In the genomic region with DNA sequence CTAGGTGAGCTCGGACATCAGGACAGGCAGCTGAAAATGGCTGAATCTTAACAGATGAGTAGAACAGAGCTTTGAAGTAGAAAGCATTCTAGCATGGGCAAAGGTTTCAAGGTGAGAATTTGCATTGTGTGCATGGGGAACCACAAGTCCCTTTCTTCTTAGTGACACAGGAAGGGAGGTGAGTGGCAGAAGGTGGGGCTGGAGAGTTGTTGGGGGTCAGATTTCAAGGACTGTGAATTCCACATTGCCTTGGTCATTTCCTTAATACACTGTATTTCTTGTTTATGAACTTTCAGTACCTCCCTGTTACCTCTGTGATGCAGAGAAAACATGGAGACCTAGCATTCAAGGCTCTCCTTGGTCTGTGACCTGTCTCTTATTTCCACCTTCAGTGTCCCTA, we compare ENCODE assay signal across 27 cellular contexts. TPM values are rescaled to one million over a fixed set of nuclear protein-coding genes. Genes with fewer than 3 reads are reported as not detected.
"Had no signal": no experiment of that assay in that cellular context is flagged by ENCODE, and none has a peak within 500 bp of the region (broad histone marks: within the 10 kb centered on the region; RNA-seq: fewer than 3 reads in every experiment).

No MANE protein-coding gene starts in this region.

- H3K9me3 Mint-ChIP-seq: activated naive CD4-positive, alpha-beta T cell treated with anti-CD3 and anti-CD28 coated beads, Interleukin-2, amount 10 ng/mL, durations not matched to agents 7 days and 5 days; stimulated activated effector memory CD8-positive, alpha-beta T cell treated with anti-CD3 and anti-CD28 coated beads, Interleukin-12 subunit alpha, Interleukin-12 subunit beta, amount 100 ng/mL, for 72 hours; stimulated activated naive CD8-positive, alpha-beta T cell treated with anti-CD3 and anti-CD28 coated beads, Interleukin-15, amount 100 ng/mL, for 72 hours; T-helper 2 cell treated with Interferon-gamma antibody and Interleukin-4, amounts not matched to agents 5 μg/mL and 100 μg/mL, for 36 hours had no signal

- H3K27me3 Mint-ChIP-seq: activated naive CD4-positive, alpha-beta T cell treated with anti-CD3 and anti-CD28 coated beads, Interleukin-2, amount 10 ng/mL, durations not matched to agents 7 days and 5 days; naive thymus-derived CD8-positive, alpha-beta T cell; stimulated activated naive CD8-positive, alpha-beta T cell treated with anti-CD3 and anti-CD28 coated beads, Interleukin-15, amount 100 ng/mL, for 72 hours had no signal

- H3K4me3 Mint-ChIP-seq: activated naive CD4-positive, alpha-beta T cell treated with anti-CD3 and anti-CD28 coated beads, Interleukin-2, amount 10 ng/mL, durations not matched to agents 7 days and 5 days; mesothelial cell of epicardium; stimulated activated effector memory CD8-positive, alpha-beta T cell treated with anti-CD3 and anti-CD28 coated beads, Interleukin-12 subunit alpha, Interleukin-12 subunit beta, amount 100 ng/mL, for 72 hours; stimulated activated naive CD8-positive, alpha-beta T cell treated with anti-CD3 and anti-CD28 coated beads, Interleukin-15, amount 100 ng/mL, for 72 hours; T-helper 2 cell treated with Interferon-gamma antibody and Interleukin-4, amounts not matched to agents 5 μg/mL and 100 μg/mL, for 36 hours had no signal

- FAIRE-seq: small intestine, TTC549 had no signal

- H3K9me3 ChIP-seq: esophagus muscularis mucosa, gastrocnemius medialis, left ventricle myocardium inferior, tibial artery had no signal

- H3K27me3 ChIP-seq: brain microvascular endothelial cell, esophagus muscularis mucosa, gastrocnemius medialis, tibial artery had no signal

- H3K27ac ChIP-seq: brain microvascular endothelial cell, esophagus muscularis mucosa, gastrocnemius medialis, left ventricle myocardium inferior, tibial artery had no signal

- H3K27ac Mint-ChIP-seq: activated naive CD4-positive, alpha-beta T cell treated with anti-CD3 and anti-CD28 coated beads, Interleukin-2, amount 10 ng/mL, durations not matched to agents 7 days and 5 days; mesothelial cell of epicardium; stimulated activated effector memory CD8-positive, alpha-beta T cell treated with anti-CD3 and anti-CD28 coated beads, Interleukin-12 subunit alpha, Interleukin-12 subunit beta, amount 100 ng/mL, for 72 hours; T-helper 2 cell treated with Interferon-gamma antibody and Interleukin-4, amounts not matched to agents 5 μg/mL and 100 μg/mL, for 36 hours had no signal

- H3K4me3 ChIP-seq: esophagus muscularis mucosa, gastrocnemius medialis, left ventricle myocardium inferior, tibial artery had no signal

- ATAC-seq: gastrocnemius medialis; naive thymus-derived CD8-positive, alpha-beta T cell; sciatic nerve; stimulated activated effector memory CD8-positive, alpha-beta T cell treated with anti-CD3 and anti-CD28 coated beads, Interleukin-12 subunit alpha, Interleukin-12 subunit beta, amount 100 ng/mL, for 72 hours; stimulated activated naive CD8-positive, alpha-beta T cell treated with anti-CD3 and anti-CD28 coated beads, Interleukin-15, amount 100 ng/mL, for 72 hours had no signal

- DNase-seq: activated CD4-positive, alpha-beta T cell treated with anti-CD3 and anti-CD28 coated beads, Interleukin-2, amount 50 U/mL, for 48 hours; activated effector memory CD4-positive, alpha-beta T cell treated with anti-CD3 and anti-CD28 coated beads, Interleukin-2, amount 50 U/mL, for 16 hours; activated naive CD4-positive, alpha-beta T cell treated with anti-CD3 and anti-CD28 coated beads, Interleukin-2, amount 10 ng/mL, durations not matched to agents 7 days and 5 days; activated T-cell treated with anti-CD3 and anti-CD28 coated beads for 4 hours; aorta; brain microvascular endothelial cell; caudate nucleus; effector CD8-positive, alpha-beta T cell; gastrocnemius medialis; hippocampal formation; left ventricle myocardium inferior; mammary epithelial cell; naive thymus-derived CD8-positive, alpha-beta T cell; small intestine; stimulated activated CD4-positive, alpha-beta T cell treated with anti-CD3 and anti-CD28 coated beads, Interleukin-2, amount 100 ng/mL, for 24 hours; stimulated activated naive CD8-positive, alpha-beta T cell treated with anti-CD3 and anti-CD28 coated beads, Interleukin-15, amount 100 ng/mL, for 72 hours; tibial artery had no signal

RNA-seq across cellular contexts. Expression of gene PFKFB1, which starts 10.2 kb away (rescaled TPM):
- total RNA-seq: dermis blood vessel endothelial cell, osteoblast had no signal
- polyA plus RNA-seq: aorta had no signal

RNA-seq across cellular contexts. Expression of gene ALAS2, which starts 26.5 kb away (rescaled TPM):
- total RNA-seq: dermis blood vessel endothelial cell; mammary epithelial cell; mesothelial cell of epicardium; naive thymus-derived CD8-positive, alpha-beta T cell; osteoblast; renal cortical epithelial cell had no signal
- polyA plus RNA-seq: aorta; mammary epithelial cell; naive thymus-derived CD8-positive, alpha-beta T cell; urinary bladder had no signal
